ENCODE assay signal across 17 cellular contexts in the genomic region with DNA sequence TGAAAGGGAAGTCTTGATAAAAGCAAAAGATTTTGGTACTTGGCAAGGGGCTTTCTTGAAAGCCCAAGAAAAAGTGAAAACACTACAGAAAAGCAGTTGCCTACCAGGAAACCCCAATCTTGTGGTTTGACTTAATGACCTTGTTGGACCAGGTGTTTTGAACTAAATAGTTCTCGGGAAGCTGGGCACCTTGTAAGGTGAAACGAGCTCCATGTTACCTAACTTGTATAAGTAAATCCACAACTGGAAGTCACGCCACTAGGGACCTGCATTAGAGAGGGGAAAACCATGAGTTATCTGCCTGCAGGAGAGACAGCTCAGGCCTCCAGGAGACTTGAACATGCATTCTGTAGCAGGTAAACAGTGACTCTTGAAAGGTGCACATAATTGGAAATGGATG.
DNase-seq lines count a peak whose midpoint lies in the region; ATAC-seq, FAIRE-seq and TF ChIP-seq lines count a peak whose summit lies in the region.
"Had no signal": no experiment of that assay in that cellular context is flagged by ENCODE, and none has a peak within 500 bp of the region (broad histone marks: within the 10 kb centered on the region; RNA-seq: fewer than 3 reads in every experiment).

No MANE protein-coding gene starts in this region.

- peak; percentile 57 for FAIRE-seq in GM12891 (lab: Jason Lieb, UNC)

- H3K27me3 Mint-ChIP-seq in activated naive CD8-positive, alpha-beta T cell treated with anti-CD3 and anti-CD28 coated beads, Interleukin-2, amount 50 U/mL, for 24 hours, result no peaks in the 10 kb centered on the region
- H3K27me3 Mint-ChIP-seq: B cell; CD4-positive, alpha-beta T cell had no signal

- no peak for ATAC-seq in activated naive CD8-positive, alpha-beta T cell treated with anti-CD3 and anti-CD28 coated beads, Interleukin-2, amount 50 U/mL, for 24 hours

- H3K4me3 Mint-ChIP-seq in activated naive CD8-positive, alpha-beta T cell treated with anti-CD3 and anti-CD28 coated beads, Interleukin-2, amount 50 U/mL, for 24 hours, result no peak overlapping the region
- H3K4me3 Mint-ChIP-seq: B cell; CD4-positive, alpha-beta T cell; H9 had no signal

- no peak overlapping the region for H3K4me3 ChIP-seq in Jurkat, Clone E6-1 (ENCODE audit: low read length)

- no peak for TF ChIP-seq POLR2A in GM12891 (IDR thresholded peaks at IDR 0.05; ENCODE audit: low read depth, low read length)

- no peaks in the 10 kb centered on the region for H3K4me1 Mint-ChIP-seq in activated naive CD8-positive, alpha-beta T cell treated with anti-CD3 and anti-CD28 coated beads, Interleukin-2, amount 50 U/mL, for 24 hours
- H3K4me1 Mint-ChIP-seq: B cell, H9 had no signal

- no peak overlapping the region for H3K27ac Mint-ChIP-seq in activated naive CD8-positive, alpha-beta T cell treated with anti-CD3 and anti-CD28 coated beads, Interleukin-2, amount 50 U/mL, for 24 hours
- H3K27ac Mint-ChIP-seq: B cell; CD4-positive, alpha-beta T cell; H9 had no signal

- peaks cover 2% of the 10 kb centered on the region for H3K9me3 Mint-ChIP-seq in activated naive CD8-positive, alpha-beta T cell treated with anti-CD3 and anti-CD28 coated beads, Interleukin-2, amount 50 U/mL, for 24 hours
- H3K9me3 Mint-ChIP-seq: CD4-positive, alpha-beta T cell had no signal

- H3K36me3 Mint-ChIP-seq in activated naive CD8-positive, alpha-beta T cell treated with anti-CD3 and anti-CD28 coated beads, Interleukin-2, amount 50 U/mL, for 24 hours (ENCODE audit: low read depth), result no peaks in the 10 kb centered on the region

- DNase-seq in GM12891 (ENCODE audit: insufficient read length, low spot score) (no peak), UCSD-AML1 (lab: John Stamatoyannopoulos, UW; ENCODE audit: unreplicated experiment) (peak; percentile 7), cortex of kidney (lab: John Stamatoyannopoulos, UW) (no peak), AG20443 (ENCODE audit: low spot score) (no peak), cerebellar nuclear complex (lab: John Stamatoyannopoulos, UW) (no peak)
- peak; percentile 29 for DNase-seq in Jurkat, Clone E6-1 (ENCODE audit: low read depth, low spot score)
- DNase-seq in activated naive CD8-positive, alpha-beta T cell treated with anti-CD3 and anti-CD28 coated beads, Interleukin-2, amount 50 U/mL, for 24 hours, result no peak
- DNase-seq: ACHN; C1 segment of cervical spinal cord; Calu3; CD4-positive, alpha-beta T cell; DMS79; GDM1; GOT3; H9; Karpas-422 had no signal

TF ChIP-seq in GM12891, 5 proteins besides CTCF, POLR2A, EP300 and RAD21:
- no peak for TF ChIP-seq SPI1 (IDR thresholded peaks at IDR 0.05; ENCODE audit: low read depth, low read length)
- no peak for TF ChIP-seq PAX5 (IDR thresholded peaks at IDR 0.05; ENCODE audit: insufficient read depth, low read length, severe bottlenecking)
- no peak for TF ChIP-seq TAF1 (IDR thresholded peaks at IDR 0.05; ENCODE audit: low read depth, low read length)
- no peak for TF ChIP-seq POU2F2 (IDR thresholded peaks at IDR 0.05; ENCODE audit: low read depth, low read length)

Comparison
In these comparisons a context has a peak if more than half of its experiments do, and no peak if none do; other contexts are left out.
1. DNase-seq: peak in Jurkat, Clone E6-1 (single experiment) and UCSD-AML1 (single experiment); none in GM12891 (single experiment), cortex of kidney (single experiment), activated naive CD8-positive, alpha-beta T cell treated with anti-CD3 and anti-CD28 coated beads, Interleukin-2, amount 50 U/mL, for 24 hours (single experiment), AG20443 (single experiment) and cerebellar nuclear complex (0 of 2).